10 cellular contexts compared by ENCODE assay signal in the genomic region with DNA sequence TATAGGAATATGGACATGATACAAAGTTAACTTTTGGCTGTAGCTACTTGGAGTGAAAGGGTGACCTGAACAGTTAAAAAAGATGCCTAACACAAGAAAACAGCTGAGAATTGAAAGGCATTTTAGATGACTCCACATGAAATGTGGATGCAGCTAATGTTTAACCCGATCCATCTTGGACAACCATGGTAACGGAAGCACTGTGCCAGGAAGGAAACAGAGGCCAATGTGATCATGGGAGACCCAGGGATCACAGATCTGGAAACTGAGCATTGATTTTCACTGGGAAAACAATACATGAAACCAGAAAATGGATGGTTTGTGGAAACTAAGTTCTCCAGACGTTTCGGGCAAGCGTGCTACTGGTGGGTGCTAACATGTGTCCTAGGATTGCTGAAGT.
"Had no signal": no experiment of that assay in that cellular context is flagged by ENCODE, and none has a peak within 500 bp of the region (broad histone marks: within the 10 kb centered on the region; RNA-seq: fewer than 3 reads in every experiment).

No MANE protein-coding gene starts in this region.

- DNase-seq: GM23248, GOT3, H7, H9, HCEC 1CT, HFFc6 had no signal

- ATAC-seq: GM23338, HCT116 had no signal

- FAIRE-seq: H1, H54 had no signal
